8 cellular contexts compared by ENCODE assay signal in genomic region chr1:228101994-228102790, GRCh38. TPM values are rescaled to one million over a fixed set of nuclear protein-coding genes. Genes with fewer than 3 reads are reported as not detected.
DNase-seq lines count a peak whose midpoint lies in the region; ATAC-seq and TF ChIP-seq lines count a peak whose summit lies in the region.

No MANE protein-coding gene starts in this region.

- WGBS in smooth muscle cell (ENCODE audit: low lambda C conversion rate): 19% methylated on average over 32 of the region's 73 CpGs

- H3K4me1 ChIP-seq in ACC112 (ENCODE audit: control insufficient read depth, insufficient read depth, low read length, unreplicated experiment) (peaks cover 13% of the 10 kb centered on the region), iPS-18a (ENCODE audit: control insufficient read depth, low read depth, low read length) (no peaks in the 10 kb centered on the region), smooth muscle cell (ENCODE audit: low read depth) (peaks cover 6% of the 10 kb centered on the region)

- H3K4me3 ChIP-seq in ACC112 (ENCODE audit: low read depth, low read length): peak overlapping the region; percentile 81
- H3K4me3 ChIP-seq in iPS-18a (ENCODE audit: low read length): peak overlapping the region; percentile 78
- H3K4me3 ChIP-seq in smooth muscle cell: peak overlapping the region; percentile 76

- H3K36me3 ChIP-seq in ACC112 (ENCODE audit: insufficient read depth, low read length) (0 out of 2 replicates have a peak, but pooled peaks cover 4% of the 10 kb centered on the region), iPS-18a (ENCODE audit: control insufficient read depth, low read depth, low read length) (peaks cover 50% of the 10 kb centered on the region), smooth muscle cell (ENCODE audit: low read depth) (no peaks in the 10 kb centered on the region)

- H3K79me2 ChIP-seq in ACC112 (ENCODE audit: control insufficient read depth, insufficient read depth, low read length, unreplicated experiment): peaks cover 29% of the 10 kb centered on the region
- H3K79me2 ChIP-seq in smooth muscle cell (ENCODE audit: low read depth): peaks cover 52% of the 10 kb centered on the region

- peaks cover 26% of the 10 kb centered on the region for H3K4me1 Mint-ChIP-seq in activated naive CD8-positive, alpha-beta T cell treated with anti-CD3 and anti-CD28 coated beads, Interleukin-2, amount 50 U/mL, for 24 hours

- peak overlapping the region; percentile 91 for H3K4me3 Mint-ChIP-seq in activated naive CD8-positive, alpha-beta T cell treated with anti-CD3 and anti-CD28 coated beads, Interleukin-2, amount 50 U/mL, for 24 hours

- H3K4me2 ChIP-seq in smooth muscle cell: peak overlapping the region; percentile 96

- peaks cover 23% of the 10 kb centered on the region for H3F3A ChIP-seq in smooth muscle cell (ENCODE audit: low read depth)

- DNase-seq in SHP77 (lab: John Stamatoyannopoulos, UW) (peak; percentile 12 to 18), smooth muscle cell (lab: John Stamatoyannopoulos, UW; ENCODE audit: unreplicated experiment) (no peak), DMS153 treated with DMSO at 0.1 percent for 48 hours (lab: John Stamatoyannopoulos, UW; ENCODE audit: unreplicated experiment) (no peak)
- DNase-seq in activated naive CD8-positive, alpha-beta T cell treated with anti-CD3 and anti-CD28 coated beads, Interleukin-2, amount 50 U/mL, for 24 hours: peak; percentile 67

- H3K9ac ChIP-seq in iPS-18a (ENCODE audit: low read length) (no peak overlapping the region), smooth muscle cell (ENCODE audit: low read depth) (peak overlapping the region; percentile 74)

- no peaks in the 10 kb centered on the region for H3K27me3 ChIP-seq in ACC112 (ENCODE audit: insufficient read depth, low read length)
- no peaks in the 10 kb centered on the region for H3K27me3 ChIP-seq in iPS-18a (ENCODE audit: control insufficient read depth, insufficient read depth, low read length)
- H3K27me3 ChIP-seq in smooth muscle cell (ENCODE audit: low read depth): no peaks in the 10 kb centered on the region

- no peaks in the 10 kb centered on the region for H3K27me3 Mint-ChIP-seq in activated naive CD8-positive, alpha-beta T cell treated with anti-CD3 and anti-CD28 coated beads, Interleukin-2, amount 50 U/mL, for 24 hours

- H3K9me3 ChIP-seq in iPS-18a (ENCODE audit: control insufficient read depth, low read depth, low read length) (no peaks in the 10 kb centered on the region), smooth muscle cell (replicated peaks; ENCODE audit: low read depth) (no peaks in the 10 kb centered on the region)

- H3K27ac ChIP-seq in ACC112 (ENCODE audit: low read depth, low read length) (no peak overlapping the region), iPS-18a (ENCODE audit: low read length) (no peak overlapping the region), smooth muscle cell (ENCODE audit: low read depth) (no peak overlapping the region)

- no peaks in the 10 kb centered on the region for H3K9me3 Mint-ChIP-seq in activated naive CD8-positive, alpha-beta T cell treated with anti-CD3 and anti-CD28 coated beads, Interleukin-2, amount 50 U/mL, for 24 hours

- no peak overlapping the region for H3K27ac Mint-ChIP-seq in activated naive CD8-positive, alpha-beta T cell treated with anti-CD3 and anti-CD28 coated beads, Interleukin-2, amount 50 U/mL, for 24 hours

- H3K36me3 Mint-ChIP-seq in activated naive CD8-positive, alpha-beta T cell treated with anti-CD3 and anti-CD28 coated beads, Interleukin-2, amount 50 U/mL, for 24 hours (ENCODE audit: low read depth): peaks cover 23% of the 10 kb centered on the region

- H4K20me1 ChIP-seq in smooth muscle cell (ENCODE audit: low read depth): peaks cover 53% of the 10 kb centered on the region

- no peak overlapping the region for H2AFZ ChIP-seq in ACC112 (ENCODE audit: low read length, unreplicated experiment)
- H2AFZ ChIP-seq in smooth muscle cell (ENCODE audit: low read depth): no peak overlapping the region

- peak; percentile 26 for TF ChIP-seq CTCF in smooth muscle cell (IDR thresholded peaks at IDR 0.05; ENCODE audit: borderline replicate concordance, insufficient read depth, poor library complexity, severe bottlenecking)

- ATAC-seq in GM18499 (IDR thresholded peaks at IDR 0.05; ENCODE audit: insufficient read depth, unreplicated experiment): peak; percentile 11
- peak; percentile 2 for ATAC-seq in HG03135 (IDR thresholded peaks at IDR 0.05; ENCODE audit: unreplicated experiment)
- peak; percentile 25 for ATAC-seq in activated naive CD8-positive, alpha-beta T cell treated with anti-CD3 and anti-CD28 coated beads, Interleukin-2, amount 50 U/mL, for 24 hours

RNA-seq across cellular contexts. Expression of gene C1orf35, which starts 0.9 kb away (rescaled TPM):
- total RNA-seq in smooth muscle cell: 5.2 and 7.6 TPM in 2 replicates
- polyA plus RNA-seq in smooth muscle cell: 18.7 and 31.1 TPM in 2 replicates

RNA-seq across cellular contexts. Expression of gene MRPL55, which starts 6.9 kb away (rescaled TPM):
- 72.8 and 83.4 TPM in 2 replicates for total RNA-seq in smooth muscle cell
- 169 and 178 TPM in 2 replicates for polyA plus RNA-seq in smooth muscle cell

RNA-seq across cellular contexts. Expression of gene ARF1, which starts 19.7 kb away (rescaled TPM):
- total RNA-seq in smooth muscle cell: 209 and 237 TPM in 2 replicates
- 615 and 698 TPM in 2 replicates for polyA plus RNA-seq in smooth muscle cell

RNA-seq across cellular contexts. Expression of gene GUK1, which starts 37.9 kb away (rescaled TPM):
- 165 and 205 TPM in 2 replicates for total RNA-seq in smooth muscle cell
- 460 and 465 TPM in 2 replicates for polyA plus RNA-seq in smooth muscle cell

RNA-seq across cellular contexts. Expression of gene GJC2, which starts 47.5 kb away (rescaled TPM):
- total RNA-seq in smooth muscle cell: 0.13 TPM in 1 of 2 replicates, not detected in the other
- 0.29 and 0.63 TPM in 2 replicates for polyA plus RNA-seq in smooth muscle cell

Comparison
In these comparisons a context has a peak if more than half of its experiments do, and no peak if none do; other contexts are left out.
1. DNase-seq: peak in SHP77 (2 of 2) and activated naive CD8-positive, alpha-beta T cell treated with anti-CD3 and anti-CD28 coated beads, Interleukin-2, amount 50 U/mL, for 24 hours (single experiment); none in smooth muscle cell (single experiment) and DMS153 treated with DMSO at 0.1 percent for 48 hours (single experiment).
2. Peak in every context shown above with its lines, with median percentiles within 50 percentile points of each other: H3K4me3 ChIP-seq and ATAC-seq.